Comparison of ENCODE assay signal across 1 cellular context in the genomic region with DNA sequence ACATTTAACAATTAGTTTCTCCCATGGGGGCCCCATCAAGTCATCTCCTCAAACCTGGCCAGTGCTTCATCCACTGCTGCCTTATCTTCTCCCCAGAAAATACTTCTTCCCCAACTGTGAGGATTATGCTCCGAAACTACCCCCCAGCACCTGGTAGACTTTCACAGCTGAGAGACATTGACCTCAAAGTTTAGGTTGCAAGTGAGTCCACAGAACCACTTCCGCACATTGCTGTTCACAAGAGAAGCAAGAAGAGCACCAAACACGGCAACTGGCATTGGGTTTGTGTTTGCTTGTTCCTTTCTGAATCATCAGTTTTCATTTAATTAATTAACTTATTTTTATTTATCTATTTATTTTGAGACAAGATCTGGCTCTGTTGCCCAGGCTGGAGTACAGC.
TF ChIP-seq lines count a peak whose summit lies in the region.

No MANE protein-coding gene starts in this region.

TF ChIP-seq in GM23338, 12 proteins besides CTCF, POLR2A, EP300 and RAD21 (continued from another document):
- TF ChIP-seq, protein P1, sequence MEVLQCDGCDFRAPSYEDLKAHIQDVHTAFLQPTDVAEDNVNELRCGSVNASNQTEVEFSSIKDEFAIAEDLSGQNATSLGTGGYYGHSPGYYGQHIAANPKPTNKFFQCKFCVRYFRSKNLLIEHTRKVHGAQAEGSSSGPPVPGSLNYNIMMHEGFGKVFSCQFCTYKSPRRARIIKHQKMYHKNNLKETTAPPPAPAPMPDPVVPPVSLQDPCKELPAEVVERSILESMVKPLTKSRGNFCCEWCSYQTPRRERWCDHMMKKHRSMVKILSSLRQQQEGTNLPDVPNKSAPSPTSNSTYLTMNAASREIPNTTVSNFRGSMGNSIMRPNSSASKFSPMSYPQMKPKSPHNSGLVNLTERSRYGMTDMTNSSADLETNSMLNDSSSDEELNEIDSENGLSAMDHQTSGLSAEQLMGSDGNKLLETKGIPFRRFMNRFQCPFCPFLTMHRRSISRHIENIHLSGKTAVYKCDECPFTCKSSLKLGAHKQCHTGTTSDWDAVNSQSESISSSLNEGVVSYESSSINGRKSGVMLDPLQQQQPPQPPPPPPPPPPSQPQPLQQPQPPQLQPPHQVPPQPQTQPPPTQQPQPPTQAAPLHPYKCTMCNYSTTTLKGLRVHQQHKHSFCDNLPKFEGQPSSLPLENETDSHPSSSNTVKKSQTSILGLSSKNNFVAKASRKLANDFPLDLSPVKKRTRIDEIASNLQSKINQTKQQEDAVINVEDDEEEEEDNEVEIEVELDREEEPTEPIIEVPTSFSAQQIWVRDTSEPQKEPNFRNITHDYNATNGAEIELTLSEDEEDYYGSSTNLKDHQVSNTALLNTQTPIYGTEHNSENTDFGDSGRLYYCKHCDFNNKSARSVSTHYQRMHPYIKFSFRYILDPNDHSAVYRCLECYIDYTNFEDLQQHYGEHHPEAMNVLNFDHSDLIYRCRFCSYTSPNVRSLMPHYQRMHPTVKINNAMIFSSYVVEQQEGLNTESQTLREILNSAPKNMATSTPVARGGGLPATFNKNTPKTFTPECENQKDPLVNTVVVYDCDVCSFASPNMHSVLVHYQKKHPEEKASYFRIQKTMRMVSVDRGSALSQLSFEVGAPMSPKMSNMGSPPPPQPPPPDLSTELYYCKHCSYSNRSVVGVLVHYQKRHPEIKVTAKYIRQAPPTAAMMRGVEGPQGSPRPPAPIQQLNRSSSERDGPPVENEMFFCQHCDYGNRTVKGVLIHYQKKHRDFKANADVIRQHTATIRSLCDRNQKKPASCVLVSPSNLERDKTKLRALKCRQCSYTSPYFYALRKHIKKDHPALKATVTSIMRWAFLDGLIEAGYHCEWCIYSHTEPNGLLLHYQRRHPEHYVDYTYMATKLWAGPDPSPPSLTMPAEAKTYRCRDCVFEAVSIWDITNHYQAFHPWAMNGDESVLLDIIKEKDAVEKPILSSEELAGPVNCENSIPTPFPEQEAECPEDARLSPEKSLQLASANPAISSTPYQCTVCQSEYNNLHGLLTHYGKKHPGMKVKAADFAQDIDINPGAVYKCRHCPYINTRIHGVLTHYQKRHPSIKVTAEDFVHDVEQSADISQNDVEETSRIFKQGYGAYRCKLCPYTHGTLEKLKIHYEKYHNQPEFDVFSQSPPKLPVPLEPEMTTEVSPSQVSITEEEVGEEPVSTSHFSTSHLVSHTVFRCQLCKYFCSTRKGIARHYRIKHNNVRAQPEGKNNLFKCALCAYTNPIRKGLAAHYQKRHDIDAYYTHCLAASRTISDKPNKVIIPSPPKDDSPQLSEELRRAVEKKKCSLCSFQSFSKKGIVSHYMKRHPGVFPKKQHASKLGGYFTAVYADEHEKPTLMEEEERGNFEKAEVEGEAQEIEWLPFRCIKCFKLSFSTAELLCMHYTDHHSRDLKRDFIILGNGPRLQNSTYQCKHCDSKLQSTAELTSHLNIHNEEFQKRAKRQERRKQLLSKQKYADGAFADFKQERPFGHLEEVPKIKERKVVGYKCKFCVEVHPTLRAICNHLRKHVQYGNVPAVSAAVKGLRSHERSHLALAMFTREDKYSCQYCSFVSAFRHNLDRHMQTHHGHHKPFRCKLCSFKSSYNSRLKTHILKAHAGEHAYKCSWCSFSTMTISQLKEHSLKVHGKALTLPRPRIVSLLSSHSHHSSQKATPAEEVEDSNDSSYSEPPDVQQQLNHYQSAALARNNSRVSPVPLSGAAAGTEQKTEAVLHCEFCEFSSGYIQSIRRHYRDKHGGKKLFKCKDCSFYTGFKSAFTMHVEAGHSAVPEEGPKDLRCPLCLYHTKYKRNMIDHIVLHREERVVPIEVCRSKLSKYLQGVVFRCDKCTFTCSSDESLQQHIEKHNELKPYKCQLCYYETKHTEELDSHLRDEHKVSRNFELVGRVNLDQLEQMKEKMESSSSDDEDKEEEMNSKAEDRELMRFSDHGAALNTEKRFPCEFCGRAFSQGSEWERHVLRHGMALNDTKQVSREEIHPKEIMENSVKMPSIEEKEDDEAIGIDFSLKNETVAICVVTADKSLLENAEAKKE (CRISPR knock-in tag; IDR thresholded peaks at IDR 0.05): no peak
- TF ChIP-seq, protein P2, sequence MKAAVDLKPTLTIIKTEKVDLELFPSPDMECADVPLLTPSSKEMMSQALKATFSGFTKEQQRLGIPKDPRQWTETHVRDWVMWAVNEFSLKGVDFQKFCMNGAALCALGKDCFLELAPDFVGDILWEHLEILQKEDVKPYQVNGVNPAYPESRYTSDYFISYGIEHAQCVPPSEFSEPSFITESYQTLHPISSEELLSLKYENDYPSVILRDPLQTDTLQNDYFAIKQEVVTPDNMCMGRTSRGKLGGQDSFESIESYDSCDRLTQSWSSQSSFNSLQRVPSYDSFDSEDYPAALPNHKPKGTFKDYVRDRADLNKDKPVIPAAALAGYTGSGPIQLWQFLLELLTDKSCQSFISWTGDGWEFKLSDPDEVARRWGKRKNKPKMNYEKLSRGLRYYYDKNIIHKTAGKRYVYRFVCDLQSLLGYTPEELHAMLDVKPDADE (IDR thresholded peaks at IDR 0.05): no peak
- TF ChIP-seq NANOG (IDR thresholded peaks at IDR 0.05; ENCODE audit: borderline replicate concordance): no peak
- no peak for TF ChIP-seq ZNF331 (CRISPR knock-in tag; IDR thresholded peaks at IDR 0.05; ENCODE audit: low read depth)
- no peak for TF ChIP-seq CREB1 (CRISPR knock-in tag; IDR thresholded peaks at IDR 0.05; ENCODE audit: low read depth)
- TF ChIP-seq POLR2AphosphoS5 (IDR thresholded peaks at IDR 0.05; ENCODE audit: low read depth): no peak
- no peak for TF ChIP-seq EZH2phosphoT487 (IDR thresholded peaks at IDR 0.05; ENCODE audit: unreplicated experiment)
- TF ChIP-seq EZH2 (IDR thresholded peaks at IDR 0.05; ENCODE audit: low read depth, unreplicated experiment): no peak
- TF ChIP-seq, protein P3, sequence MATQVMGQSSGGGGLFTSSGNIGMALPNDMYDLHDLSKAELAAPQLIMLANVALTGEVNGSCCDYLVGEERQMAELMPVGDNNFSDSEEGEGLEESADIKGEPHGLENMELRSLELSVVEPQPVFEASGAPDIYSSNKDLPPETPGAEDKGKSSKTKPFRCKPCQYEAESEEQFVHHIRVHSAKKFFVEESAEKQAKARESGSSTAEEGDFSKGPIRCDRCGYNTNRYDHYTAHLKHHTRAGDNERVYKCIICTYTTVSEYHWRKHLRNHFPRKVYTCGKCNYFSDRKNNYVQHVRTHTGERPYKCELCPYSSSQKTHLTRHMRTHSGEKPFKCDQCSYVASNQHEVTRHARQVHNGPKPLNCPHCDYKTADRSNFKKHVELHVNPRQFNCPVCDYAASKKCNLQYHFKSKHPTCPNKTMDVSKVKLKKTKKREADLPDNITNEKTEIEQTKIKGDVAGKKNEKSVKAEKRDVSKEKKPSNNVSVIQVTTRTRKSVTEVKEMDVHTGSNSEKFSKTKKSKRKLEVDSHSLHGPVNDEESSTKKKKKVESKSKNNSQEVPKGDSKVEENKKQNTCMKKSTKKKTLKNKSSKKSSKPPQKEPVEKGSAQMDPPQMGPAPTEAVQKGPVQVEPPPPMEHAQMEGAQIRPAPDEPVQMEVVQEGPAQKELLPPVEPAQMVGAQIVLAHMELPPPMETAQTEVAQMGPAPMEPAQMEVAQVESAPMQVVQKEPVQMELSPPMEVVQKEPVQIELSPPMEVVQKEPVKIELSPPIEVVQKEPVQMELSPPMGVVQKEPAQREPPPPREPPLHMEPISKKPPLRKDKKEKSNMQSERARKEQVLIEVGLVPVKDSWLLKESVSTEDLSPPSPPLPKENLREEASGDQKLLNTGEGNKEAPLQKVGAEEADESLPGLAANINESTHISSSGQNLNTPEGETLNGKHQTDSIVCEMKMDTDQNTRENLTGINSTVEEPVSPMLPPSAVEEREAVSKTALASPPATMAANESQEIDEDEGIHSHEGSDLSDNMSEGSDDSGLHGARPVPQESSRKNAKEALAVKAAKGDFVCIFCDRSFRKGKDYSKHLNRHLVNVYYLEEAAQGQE (IDR thresholded peaks at IDR 0.05; ENCODE audit: unreplicated experiment): no peak
